18 cellular contexts compared by ENCODE assay signal in genomic region chr2:171109020-171109419, GRCh38.
"Had no signal": no experiment of that assay in that cellular context is flagged by ENCODE, and none has a peak within 500 bp of the region (broad histone marks: within the 10 kb centered on the region; RNA-seq: fewer than 3 reads in every experiment).

No MANE protein-coding gene starts in this region.

- DNase-seq: activated CD4-positive, alpha-beta T cell treated with anti-CD3 and anti-CD28 coated beads, Interleukin-2, amount 50 U/mL, for 1 hour; activated naive CD4-positive, alpha-beta T cell treated with Interleukin-2 at 50 U/mL for 16 hours; adrenal gland; cerebellar nuclear complex; cortex of kidney; gastrocnemius medialis; head of caudate nucleus; left lung; mammary epithelial cell; psoas muscle; right cardiac atrium; stimulated activated CD4-positive, alpha-beta T cell treated with anti-CD3 and anti-CD28 coated beads, Interleukin-2, amount 100 ng/mL, for 24 hours; testis; upper lobe of left lung had no signal

- H3K4me1 Mint-ChIP-seq: neural progenitor cell had no signal

- H3K27ac Mint-ChIP-seq: neural progenitor cell had no signal

- H3K27ac ChIP-seq: adrenal gland, breast epithelium, gastrocnemius medialis, left lung, neural progenitor cell, psoas muscle, testis, upper lobe of left lung had no signal

- H3K4me3 Mint-ChIP-seq: neural progenitor cell had no signal

- FAIRE-seq: astrocyte had no signal

- ATAC-seq: activated CD4-positive, CD25-positive, alpha-beta regulatory T cell treated with anti-CD3 and anti-CD28 coated beads, Interleukin-2, amount 50 U/mL, for 24 hours; gastrocnemius medialis; left lung; psoas muscle; right cardiac atrium had no signal
